Comparison of ENCODE assay signal across 1 cellular context in the genomic region with DNA sequence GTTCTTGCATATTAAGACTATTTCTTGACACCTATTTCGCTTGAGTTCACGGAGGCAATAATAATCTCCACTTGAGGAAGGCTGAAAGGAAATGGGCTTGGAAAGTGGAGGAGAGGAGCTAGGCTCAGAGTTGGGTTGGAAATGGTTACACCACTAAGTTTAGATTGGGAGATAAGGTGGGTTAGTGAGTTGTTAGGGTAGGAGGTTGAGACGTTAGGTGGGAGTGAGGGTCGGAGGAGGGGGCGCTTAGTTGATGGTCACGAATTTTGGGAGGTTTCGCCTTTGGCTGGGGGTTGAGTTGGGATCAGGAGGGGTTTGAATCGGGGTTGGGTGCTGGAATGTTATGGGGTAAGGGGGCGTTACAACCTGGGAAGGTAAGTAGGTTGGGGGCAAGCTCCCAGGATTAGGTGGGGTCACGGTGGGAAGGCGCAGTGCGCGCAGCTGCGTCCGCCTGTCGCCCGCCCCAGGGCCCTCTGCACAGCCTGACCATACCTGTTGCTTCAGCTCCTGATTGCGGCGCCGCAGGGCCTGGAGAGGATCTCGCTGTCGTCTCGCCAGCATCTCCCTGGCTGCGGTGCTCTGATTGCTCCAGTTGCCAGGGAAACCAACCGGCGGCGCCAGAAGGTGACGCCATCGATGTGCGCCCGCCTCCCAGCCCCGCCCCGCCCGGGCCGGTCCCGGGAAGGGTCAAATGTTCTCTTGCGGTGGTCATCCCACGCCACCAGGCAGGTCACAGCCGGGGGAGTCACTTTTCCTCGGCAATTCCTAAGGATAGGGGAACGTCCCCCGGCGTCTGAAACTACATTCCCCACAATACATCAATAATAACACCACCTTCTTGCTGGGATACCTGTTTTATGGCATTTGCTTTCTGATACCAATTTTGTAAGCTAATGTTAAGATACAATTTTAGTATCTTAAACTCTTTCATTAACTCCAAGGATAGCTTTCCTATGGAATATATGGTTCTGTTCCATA.
TF ChIP-seq lines count a peak whose summit lies in the region.

Gene NPHP1, minus strand, starts transcription at position 606 of the 978 bp plus-strand sequence. Its CDS starts 45 bp downstream, at position 561.

TF ChIP-seq in HepG2, 621 proteins besides CTCF, POLR2A, EP300 and RAD21 (continued from another document and continues in another):
- TF ChIP-seq KLF13 (CRISPR knock-in tag; IDR thresholded peaks at IDR 0.05): peak; percentile 88; the same call in 1 of the 2 replicates
- TF ChIP-seq RFX1 (IDR thresholded peaks at IDR 0.05): peak; percentile 96
- peak; percentile 56 for TF ChIP-seq TEAD3 (CRISPR knock-in tag; optimal IDR thresholded peaks at IDR 0.05; ENCODE audit: borderline replicate concordance)
- TF ChIP-seq HDAC6 (IDR thresholded peaks at IDR 0.05; ENCODE audit: low read depth, low read length): no peak
- TF ChIP-seq ARID2 (CRISPR knock-in tag; IDR thresholded peaks at IDR 0.05; ENCODE audit: borderline replicate concordance): peak; percentile 80
- TF ChIP-seq MTA3 (CRISPR knock-in tag; IDR thresholded peaks at IDR 0.05): no peak
- TF ChIP-seq ZNF547 (CRISPR knock-in tag; IDR thresholded peaks at IDR 0.05): peak; percentile 50; the same call in 1 of the 2 replicates
- TF ChIP-seq MZF1 (CRISPR knock-in tag; IDR thresholded peaks at IDR 0.05; ENCODE audit: borderline replicate concordance): no peak
- peak; percentile 97 for TF ChIP-seq SAP130 (CRISPR knock-in tag; IDR thresholded peaks at IDR 0.05; ENCODE audit: low read depth)
- TF ChIP-seq, protein P1, sequence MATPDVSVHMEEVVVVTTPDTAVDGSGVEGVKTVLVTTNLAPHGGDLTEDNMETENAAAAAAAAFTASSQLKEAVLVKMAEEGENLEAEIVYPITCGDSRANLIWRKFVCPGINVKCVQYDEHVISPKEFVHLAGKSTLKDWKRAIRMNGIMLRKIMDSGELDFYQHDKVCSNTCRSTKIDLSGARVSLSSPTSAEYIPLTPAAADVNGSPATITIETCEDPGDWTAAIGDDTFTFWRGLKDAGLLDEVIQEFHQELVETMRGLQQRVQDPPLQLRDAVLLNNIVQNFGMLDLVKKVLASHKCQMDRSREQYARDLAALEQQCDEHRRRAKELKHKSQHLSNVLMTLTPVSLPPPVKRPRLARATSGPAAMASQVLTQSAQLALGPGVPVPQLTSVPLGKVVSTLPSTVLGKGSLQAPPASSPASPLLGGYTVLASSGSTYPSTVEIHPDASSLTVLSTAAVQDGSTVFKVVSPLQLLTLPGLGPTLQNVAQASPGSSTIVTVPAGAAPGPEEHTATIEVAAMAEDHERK (CRISPR knock-in tag; IDR thresholded peaks at IDR 0.05; ENCODE audit: low read depth): no peak
- peak; percentile 67 for TF ChIP-seq ZFX (CRISPR knock-in tag; IDR thresholded peaks at IDR 0.05; ENCODE audit: low read depth)
- TF ChIP-seq FOXA1 (IDR thresholded peaks at IDR 0.05): no peak
- 0 out of 2 replicates have a peak, but pooled peaks have one; percentile 13 for TF ChIP-seq FOXA1 (CRISPR knock-in tag; IDR thresholded peaks at IDR 0.05)
- peak; percentile 96 for TF ChIP-seq MAZ (IDR thresholded peaks at IDR 0.05; ENCODE audit: borderline replicate concordance, low read depth, low read length)
- TF ChIP-seq MAZ (CRISPR knock-in tag; IDR thresholded peaks at IDR 0.05; ENCODE audit: low read depth): peak; percentile 90
- peak; percentile 69; the same call in 1 of the 2 replicates for TF ChIP-seq ZNF124 (CRISPR knock-in tag; IDR thresholded peaks at IDR 0.05)
- TF ChIP-seq, protein P2, sequence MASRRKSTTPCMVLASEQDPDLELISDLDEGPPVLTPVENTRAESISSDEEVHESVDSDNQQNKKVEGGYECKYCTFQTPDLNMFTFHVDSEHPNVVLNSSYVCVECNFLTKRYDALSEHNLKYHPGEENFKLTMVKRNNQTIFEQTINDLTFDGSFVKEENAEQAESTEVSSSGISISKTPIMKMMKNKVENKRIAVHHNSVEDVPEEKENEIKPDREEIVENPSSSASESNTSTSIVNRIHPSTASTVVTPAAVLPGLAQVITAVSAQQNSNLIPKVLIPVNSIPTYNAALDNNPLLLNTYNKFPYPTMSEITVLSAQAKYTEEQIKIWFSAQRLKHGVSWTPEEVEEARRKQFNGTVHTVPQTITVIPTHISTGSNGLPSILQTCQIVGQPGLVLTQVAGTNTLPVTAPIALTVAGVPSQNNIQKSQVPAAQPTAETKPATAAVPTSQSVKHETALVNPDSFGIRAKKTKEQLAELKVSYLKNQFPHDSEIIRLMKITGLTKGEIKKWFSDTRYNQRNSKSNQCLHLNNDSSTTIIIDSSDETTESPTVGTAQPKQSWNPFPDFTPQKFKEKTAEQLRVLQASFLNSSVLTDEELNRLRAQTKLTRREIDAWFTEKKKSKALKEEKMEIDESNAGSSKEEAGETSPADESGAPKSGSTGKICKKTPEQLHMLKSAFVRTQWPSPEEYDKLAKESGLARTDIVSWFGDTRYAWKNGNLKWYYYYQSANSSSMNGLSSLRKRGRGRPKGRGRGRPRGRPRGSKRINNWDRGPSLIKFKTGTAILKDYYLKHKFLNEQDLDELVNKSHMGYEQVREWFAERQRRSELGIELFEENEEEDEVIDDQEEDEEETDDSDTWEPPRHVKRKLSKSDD (CRISPR knock-in tag; IDR thresholded peaks at IDR 0.05; ENCODE audit: low read depth): peak; percentile 64; the same call in 1 of the 2 replicates
- peak; percentile 83 for TF ChIP-seq POLR2AphosphoS5 (IDR thresholded peaks at IDR 0.05; ENCODE audit: low read depth, low read length)
- TF ChIP-seq ZBTB21 (CRISPR knock-in tag; IDR thresholded peaks at IDR 0.05): 0 out of 2 replicates have a peak, but pooled peaks have one; percentile 21
- peak; percentile 62; the same call in 1 of the 2 replicates for TF ChIP-seq ZNF292 (CRISPR knock-in tag; IDR thresholded peaks at IDR 0.05; ENCODE audit: borderline replicate concordance, low read depth)
- TF ChIP-seq SALL2 (CRISPR knock-in tag; IDR thresholded peaks at IDR 0.05): peak; percentile 69; the same call in 1 of the 2 replicates
- TF ChIP-seq ZNF619 (CRISPR knock-in tag; IDR thresholded peaks at IDR 0.05): peak; percentile 90; the same call in 1 of the 2 replicates
- TF ChIP-seq TBX2 (CRISPR knock-in tag; IDR thresholded peaks at IDR 0.05; ENCODE audit: borderline replicate concordance): peak; percentile 77; the same call in 1 of the 2 replicates
- peak; percentile 72; the same call in 1 of the 2 replicates for TF ChIP-seq SNAPC2 (CRISPR knock-in tag; IDR thresholded peaks at IDR 0.05)
- no peak for TF ChIP-seq ZBTB20 (CRISPR knock-in tag; IDR thresholded peaks at IDR 0.05; ENCODE audit: borderline replicate concordance, low read depth)
- peak; percentile 99 for TF ChIP-seq ATF1 (CRISPR knock-in tag; IDR thresholded peaks at IDR 0.05)
- peak; percentile 66; the same call in 1 of the 2 replicates for TF ChIP-seq KDM4B (CRISPR knock-in tag; IDR thresholded peaks at IDR 0.05)
- TF ChIP-seq SOX5 (CRISPR knock-in tag; IDR thresholded peaks at IDR 0.05; ENCODE audit: borderline replicate concordance): peak; percentile 50; the same call in 1 of the 2 replicates
- no peak for TF ChIP-seq REXO4 (CRISPR knock-in tag; IDR thresholded peaks at IDR 0.05; ENCODE audit: borderline replicate concordance)
- TF ChIP-seq ZIK1 (CRISPR knock-in tag; IDR thresholded peaks at IDR 0.05; ENCODE audit: borderline replicate concordance, low read depth): no peak
- TF ChIP-seq HNF4G (IDR thresholded peaks at IDR 0.05; ENCODE audit: borderline replicate concordance, low read depth, low read length): 0 out of 2 replicates have a peak, but pooled peaks have one; percentile 28
- peak; percentile 59; the same call in 1 of the 2 replicates for TF ChIP-seq HNF4G (CRISPR knock-in tag; IDR thresholded peaks at IDR 0.05; ENCODE audit: borderline replicate concordance, low read depth)
- peak; percentile 58; the same call in 1 of the 2 replicates for TF ChIP-seq DRAP1 (CRISPR knock-in tag; IDR thresholded peaks at IDR 0.05)
- peak; percentile 75; the same call in 1 of the 2 replicates for TF ChIP-seq ZNF225 (CRISPR knock-in tag; IDR thresholded peaks at IDR 0.05)
- TF ChIP-seq GATA4 (IDR thresholded peaks at IDR 0.05; ENCODE audit: borderline replicate concordance, low read depth): 0 out of 2 replicates have a peak, but pooled peaks have one; percentile 28
- peak; percentile 70; the same call in 1 of the 2 replicates for TF ChIP-seq HES4 (CRISPR knock-in tag; IDR thresholded peaks at IDR 0.05; ENCODE audit: borderline replicate concordance)
- TF ChIP-seq KDM5B (CRISPR knock-in tag; IDR thresholded peaks at IDR 0.05; ENCODE audit: borderline replicate concordance): peak; percentile 85; the same call in 1 of the 2 replicates
- TF ChIP-seq NONO (IDR thresholded peaks at IDR 0.05): no peak
- peak; percentile 72; the same call in 1 of the 2 replicates for TF ChIP-seq NONO (CRISPR knock-in tag; conservative IDR thresholded peaks at IDR 0.05)
- TF ChIP-seq FOXC1 (CRISPR knock-in tag; IDR thresholded peaks at IDR 0.05; ENCODE audit: borderline replicate concordance): peak; percentile 80; the same call in 1 of the 2 replicates
- peak; percentile 81 for TF ChIP-seq ASH2L (IDR thresholded peaks at IDR 0.05; ENCODE audit: insufficient read length, low read depth, low read length)
- TF ChIP-seq POLR2G (IDR thresholded peaks at IDR 0.05; ENCODE audit: low read depth, low read length): peak; percentile 86
- no peak for TF ChIP-seq ZNF775 (CRISPR knock-in tag; IDR thresholded peaks at IDR 0.05; ENCODE audit: borderline replicate concordance)
- TF ChIP-seq, protein P3, sequence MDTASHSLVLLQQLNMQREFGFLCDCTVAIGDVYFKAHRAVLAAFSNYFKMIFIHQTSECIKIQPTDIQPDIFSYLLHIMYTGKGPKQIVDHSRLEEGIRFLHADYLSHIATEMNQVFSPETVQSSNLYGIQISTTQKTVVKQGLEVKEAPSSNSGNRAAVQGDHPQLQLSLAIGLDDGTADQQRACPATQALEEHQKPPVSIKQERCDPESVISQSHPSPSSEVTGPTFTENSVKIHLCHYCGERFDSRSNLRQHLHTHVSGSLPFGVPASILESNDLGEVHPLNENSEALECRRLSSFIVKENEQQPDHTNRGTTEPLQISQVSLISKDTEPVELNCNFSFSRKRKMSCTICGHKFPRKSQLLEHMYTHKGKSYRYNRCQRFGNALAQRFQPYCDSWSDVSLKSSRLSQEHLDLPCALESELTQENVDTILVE (CRISPR knock-in tag; IDR thresholded peaks at IDR 0.05): peak; percentile 69
- 0 out of 2 replicates have a peak, but pooled peaks have one; percentile 53 for TF ChIP-seq ZNF773 (CRISPR knock-in tag; IDR thresholded peaks at IDR 0.05; ENCODE audit: borderline replicate concordance)
- no peak for TF ChIP-seq THAP7 (CRISPR knock-in tag; IDR thresholded peaks at IDR 0.05)
- peak; percentile 93; the same call in 1 of the 2 replicates for TF ChIP-seq ZNF431 (CRISPR knock-in tag; IDR thresholded peaks at IDR 0.05; ENCODE audit: borderline replicate concordance, low read depth)
- TF ChIP-seq ZSCAN31 (CRISPR knock-in tag; IDR thresholded peaks at IDR 0.05; ENCODE audit: low read depth): peak; percentile 41; the same call in 1 of the 2 replicates
- TF ChIP-seq ZNF703 (CRISPR knock-in tag; IDR thresholded peaks at IDR 0.05; ENCODE audit: borderline replicate concordance): no peak
- TF ChIP-seq RFX3 (CRISPR knock-in tag; IDR thresholded peaks at IDR 0.05): peak; percentile 99
- peak; percentile 41 for TF ChIP-seq BCL6 (CRISPR knock-in tag; IDR thresholded peaks at IDR 0.05)
- peak; percentile 89; the same call in 1 of the 2 replicates for TF ChIP-seq ZNF788 (CRISPR knock-in tag; IDR thresholded peaks at IDR 0.05; ENCODE audit: borderline replicate concordance)
- no peak for TF ChIP-seq ZNF850 (CRISPR knock-in tag; conservative IDR thresholded peaks at IDR 0.05)
- TF ChIP-seq PCBP2 (optimal IDR thresholded peaks at IDR 0.05; ENCODE audit: low read depth, low read length, poor library complexity, severe bottlenecking): no peak
- TF ChIP-seq HMG20A (CRISPR knock-in tag; IDR thresholded peaks at IDR 0.05; ENCODE audit: borderline replicate concordance): no peak
- TF ChIP-seq NFE2L1 (CRISPR knock-in tag; IDR thresholded peaks at IDR 0.05; ENCODE audit: borderline replicate concordance): peak; percentile 69; the same call in 1 of the 2 replicates
- 0 out of 2 replicates have a peak, but pooled peaks have one; percentile 63 for TF ChIP-seq ZNF709 (CRISPR knock-in tag; IDR thresholded peaks at IDR 0.05)
- 0 out of 2 replicates have a peak, but pooled peaks have one; percentile 64 for TF ChIP-seq ZNF205 (CRISPR knock-in tag; IDR thresholded peaks at IDR 0.05)
- TF ChIP-seq ZNF768 (CRISPR knock-in tag; IDR thresholded peaks at IDR 0.05): peak; percentile 57; the same call in 1 of the 2 replicates
- peak; percentile 90 for TF ChIP-seq GABPB1 (CRISPR knock-in tag; IDR thresholded peaks at IDR 0.05)
- TF ChIP-seq TFAP4 (IDR thresholded peaks at IDR 0.05; ENCODE audit: borderline replicate concordance, low read depth): peak; percentile 48; the same call in 1 of the 2 replicates
- TF ChIP-seq ZNF296 (CRISPR knock-in tag; conservative IDR thresholded peaks at IDR 0.05): 0 out of 2 replicates have a peak, but pooled peaks have one; percentile 77
- 0 out of 2 replicates have a peak, but pooled peaks have one; percentile 26 for TF ChIP-seq MEIS1 (CRISPR knock-in tag; IDR thresholded peaks at IDR 0.05; ENCODE audit: borderline replicate concordance)
- no peak for TF ChIP-seq HMG20B (CRISPR knock-in tag; conservative IDR thresholded peaks at IDR 0.05)
